ENCODE assay signal across 7 cellular contexts in the genomic region with DNA sequence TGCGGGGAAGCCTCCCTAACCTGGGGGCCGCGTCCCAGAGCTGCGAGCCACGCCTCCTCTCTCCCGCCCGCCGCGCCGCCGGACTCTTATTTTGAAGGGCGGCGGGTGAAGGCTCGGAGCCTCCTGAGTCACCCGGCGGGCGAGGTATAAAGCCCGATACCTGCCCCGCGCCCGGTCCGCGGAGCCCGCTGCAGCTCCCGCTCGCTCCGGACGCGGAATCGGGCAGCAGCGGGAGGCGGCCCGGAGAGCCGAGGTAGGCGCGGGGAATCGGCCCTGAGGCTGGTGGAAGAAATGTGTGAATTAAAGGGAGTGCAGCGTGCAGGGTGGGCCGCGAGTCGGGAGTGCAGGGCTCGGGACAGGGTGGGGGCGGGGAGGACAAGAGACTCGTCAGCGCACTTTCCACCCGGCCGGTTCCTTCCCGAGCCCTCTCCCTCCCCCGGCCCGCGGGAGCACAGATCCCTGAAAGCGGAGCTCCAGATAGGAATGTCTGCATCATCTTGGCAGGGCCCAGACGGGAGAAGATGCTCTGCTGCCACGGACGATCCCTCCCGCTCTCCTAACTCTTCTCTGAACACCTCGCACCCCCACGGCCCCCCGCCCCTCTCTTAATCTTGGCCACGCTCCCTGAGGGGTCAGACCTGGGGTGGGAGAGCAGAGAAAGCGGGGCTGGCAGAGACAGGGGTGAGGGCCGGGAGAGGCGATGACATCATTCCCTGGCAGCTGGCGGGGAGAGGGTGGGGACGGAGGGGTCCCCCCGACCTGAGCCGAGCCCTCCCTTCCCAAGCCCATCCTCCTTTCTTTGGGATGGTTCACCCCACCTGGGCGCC.
DNase-seq lines count a peak whose midpoint lies in the region; ATAC-seq and TF ChIP-seq lines count a peak whose summit lies in the region.

No MANE protein-coding gene starts in this region.

- H3K36me3 Mint-ChIP-seq in activated CD4-positive, alpha-beta T cell treated with anti-CD3 and anti-CD28 coated beads for 36 hours (ENCODE audit: low read depth), result no peaks in the 10 kb centered on the region

- ATAC-seq in GM18505 (IDR thresholded peaks at IDR 0.05; ENCODE audit: unreplicated experiment), result peak; percentile 91
- ATAC-seq in HG02571 (IDR thresholded peaks at IDR 0.05; ENCODE audit: unreplicated experiment), result peak; percentile 94
- peak; percentile 92 for ATAC-seq in activated CD4-positive, alpha-beta T cell treated with anti-CD3 and anti-CD28 coated beads for 36 hours

- H3K27me3 Mint-ChIP-seq in activated CD4-positive, alpha-beta T cell treated with anti-CD3 and anti-CD28 coated beads for 36 hours, result peaks cover 37% of the 10 kb centered on the region

- H3K4me3 Mint-ChIP-seq in activated CD4-positive, alpha-beta T cell treated with anti-CD3 and anti-CD28 coated beads for 36 hours, result peak overlapping the region; percentile 72

- CTCF ChIA-PET in activated CD4-positive, alpha-beta T cell treated with anti-CD3 and anti-CD28 coated beads for 36 hours (lab: Charles Lee), result interaction anchor here (0.8 to 1.9 kb wide), 2 partner anchors 84 to 178 kb away, joined by 3 to 7 read pairs; a partner anchor contains a TSS

- H3K9me3 Mint-ChIP-seq in activated CD4-positive, alpha-beta T cell treated with anti-CD3 and anti-CD28 coated beads for 36 hours (ENCODE audit: low read depth), result no peaks in the 10 kb centered on the region

- POLR2A ChIA-PET in activated CD4-positive, alpha-beta T cell treated with anti-CD3 and anti-CD28 coated beads for 36 hours (lab: Charles Lee), result interaction anchor here (0.8 kb wide), 1 partner anchor 32 kb away, joined by 3 read pairs; no protein-coding TSS in a partner anchor

- H3K27ac ChIP-seq in cingulate gyrus (ENCODE audit: low read depth, low read length), result peak overlapping the region; percentile 85

- no peak for TF ChIP-seq POLR2A in GM18505 (IDR thresholded peaks at IDR 0.05; ENCODE audit: borderline replicate concordance, extremely low read depth, insufficient read depth, insufficient read length)

- DNase-seq in NCI-H1092 (lab: John Stamatoyannopoulos, UW) (peak; percentile 16), left kidney (ENCODE audit: low read depth, low spot score) (peak; percentile 94)
- DNase-seq in activated CD4-positive, alpha-beta T cell treated with anti-CD3 and anti-CD28 coated beads for 36 hours, result peak; percentile 83
- peak; percentile 53 to 61 for DNase-seq in stimulated activated CD4-positive, alpha-beta T cell treated with anti-CD3 and anti-CD28 coated beads, Interleukin-2, amount 100 ng/mL, for 48 hours

- peak overlapping the region; percentile 48 for H3K27ac Mint-ChIP-seq in activated CD4-positive, alpha-beta T cell treated with anti-CD3 and anti-CD28 coated beads for 36 hours

- peaks cover 15% of the 10 kb centered on the region for H3K4me1 Mint-ChIP-seq in activated CD4-positive, alpha-beta T cell treated with anti-CD3 and anti-CD28 coated beads for 36 hours

- intact Hi-C loops in activated CD4-positive, alpha-beta T cell treated with anti-CD3 and anti-CD28 coated beads for 36 hours (cut with DNase I, micrococcal nuclease), result loop anchor here (2.0 to 5.0 kb wide), 7 partner anchors 15 to 321 kb away; a partner anchor contains a TSS

Comparison
In these comparisons a context has a peak if more than half of its experiments do, and no peak if none do; other contexts are left out.
1. Peak in every context shown above with its lines: DNase-seq, ATAC-seq and H3K27ac ChIP-seq.
2. DNase-seq: peak in every context shown above with its lines; median percentile 94 in left kidney; 83 in activated CD4-positive, alpha-beta T cell treated with anti-CD3 and anti-CD28 coated beads for 36 hours; 57 in stimulated activated CD4-positive, alpha-beta T cell treated with anti-CD3 and anti-CD28 coated beads, Interleukin-2, amount 100 ng/mL, for 48 hours; 16 in NCI-H1092.